ENCODE assay signal across 1 cellular context in the genomic region with DNA sequence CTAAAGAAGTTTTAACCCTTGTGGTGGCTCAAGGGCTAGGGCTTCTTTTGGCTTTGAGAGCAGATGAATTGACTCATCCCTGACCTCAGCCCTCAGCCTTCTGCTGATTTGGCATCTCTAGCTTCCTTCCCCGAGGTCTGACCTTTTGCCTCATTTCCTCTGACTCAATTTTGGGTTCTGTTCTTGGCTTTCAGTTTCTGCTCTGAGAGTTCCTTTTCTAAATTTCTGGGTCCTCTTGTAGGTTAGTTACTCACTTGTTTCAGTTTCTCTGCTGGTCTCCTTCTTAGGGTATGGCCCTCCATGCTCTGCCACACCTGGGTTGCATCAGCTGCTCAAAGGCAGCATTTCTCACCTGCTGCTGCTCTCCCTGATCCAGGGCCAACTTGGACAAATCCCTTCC.
TF ChIP-seq lines count a peak whose summit lies in the region.

No MANE protein-coding gene starts in this region.

TF ChIP-seq in GM12878, 131 proteins besides CTCF, POLR2A, EP300 and RAD21 (continued from another document):
- TF ChIP-seq, protein P1, sequence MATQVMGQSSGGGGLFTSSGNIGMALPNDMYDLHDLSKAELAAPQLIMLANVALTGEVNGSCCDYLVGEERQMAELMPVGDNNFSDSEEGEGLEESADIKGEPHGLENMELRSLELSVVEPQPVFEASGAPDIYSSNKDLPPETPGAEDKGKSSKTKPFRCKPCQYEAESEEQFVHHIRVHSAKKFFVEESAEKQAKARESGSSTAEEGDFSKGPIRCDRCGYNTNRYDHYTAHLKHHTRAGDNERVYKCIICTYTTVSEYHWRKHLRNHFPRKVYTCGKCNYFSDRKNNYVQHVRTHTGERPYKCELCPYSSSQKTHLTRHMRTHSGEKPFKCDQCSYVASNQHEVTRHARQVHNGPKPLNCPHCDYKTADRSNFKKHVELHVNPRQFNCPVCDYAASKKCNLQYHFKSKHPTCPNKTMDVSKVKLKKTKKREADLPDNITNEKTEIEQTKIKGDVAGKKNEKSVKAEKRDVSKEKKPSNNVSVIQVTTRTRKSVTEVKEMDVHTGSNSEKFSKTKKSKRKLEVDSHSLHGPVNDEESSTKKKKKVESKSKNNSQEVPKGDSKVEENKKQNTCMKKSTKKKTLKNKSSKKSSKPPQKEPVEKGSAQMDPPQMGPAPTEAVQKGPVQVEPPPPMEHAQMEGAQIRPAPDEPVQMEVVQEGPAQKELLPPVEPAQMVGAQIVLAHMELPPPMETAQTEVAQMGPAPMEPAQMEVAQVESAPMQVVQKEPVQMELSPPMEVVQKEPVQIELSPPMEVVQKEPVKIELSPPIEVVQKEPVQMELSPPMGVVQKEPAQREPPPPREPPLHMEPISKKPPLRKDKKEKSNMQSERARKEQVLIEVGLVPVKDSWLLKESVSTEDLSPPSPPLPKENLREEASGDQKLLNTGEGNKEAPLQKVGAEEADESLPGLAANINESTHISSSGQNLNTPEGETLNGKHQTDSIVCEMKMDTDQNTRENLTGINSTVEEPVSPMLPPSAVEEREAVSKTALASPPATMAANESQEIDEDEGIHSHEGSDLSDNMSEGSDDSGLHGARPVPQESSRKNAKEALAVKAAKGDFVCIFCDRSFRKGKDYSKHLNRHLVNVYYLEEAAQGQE (IDR thresholded peaks at IDR 0.05; ENCODE audit: low read depth, low read length), result no peak
- TF ChIP-seq CHD1 (IDR thresholded peaks at IDR 0.05; ENCODE audit: low read depth, low read length) (no peak), IRF3 (IDR thresholded peaks at IDR 0.05) (no peak), ZNF274 (IDR thresholded peaks at IDR 0.05; ENCODE audit: insufficient read depth, insufficient read length) (no peak), ZZZ3 (IDR thresholded peaks at IDR 0.05; ENCODE audit: control insufficient read depth, insufficient read length, low read depth) (no peak), NFXL1 (IDR thresholded peaks at IDR 0.05; ENCODE audit: borderline replicate concordance) (no peak), MYB (IDR thresholded peaks at IDR 0.05; ENCODE audit: borderline replicate concordance, low read depth, low read length) (no peak)
